ENCODE assay signal across 13 cellular contexts in genomic region chr16:88298166-88298881, GRCh38.
DNase-seq lines count a peak whose midpoint lies in the region; ATAC-seq and TF ChIP-seq lines count a peak whose summit lies in the region.
"Had no signal": no experiment of that assay in that cellular context is flagged by ENCODE, and none has a peak within 500 bp of the region (broad histone marks: within the 10 kb centered on the region; RNA-seq: fewer than 3 reads in every experiment).

No MANE protein-coding gene starts in this region.

- no peak overlapping the region for H4K91ac ChIP-seq in trophoblast cell (ENCODE audit: low read depth, low read length)

- peaks cover 7% of the 10 kb centered on the region for H3K9me3 ChIP-seq in trophoblast cell (ENCODE audit: insufficient read depth, low read depth, low read length)
- H3K9me3 ChIP-seq in Karpas-422 (ENCODE audit: low read length): no peaks in the 10 kb centered on the region
- H3K9me3 ChIP-seq in hepatocyte (ENCODE audit: low read depth): no peaks in the 10 kb centered on the region
- H3K9me3 ChIP-seq: BE2C had no signal

- H2BK120ac ChIP-seq in trophoblast cell (ENCODE audit: insufficient read depth, low read length, poor library complexity): peak overlapping the region; percentile 13

- H3K36me3 ChIP-seq in trophoblast cell (ENCODE audit: control insufficient read depth in 1 of 2, insufficient read depth in 2 of 2, low read length in 2 of 2) (no peaks in the 10 kb centered on the region), Karpas-422 (ENCODE audit: insufficient read depth, low read length) (no peaks in the 10 kb centered on the region), hepatocyte (replicated peaks; ENCODE audit: insufficient read depth, low read depth) (no peaks in the 10 kb centered on the region)
- H3K36me3 ChIP-seq: BE2C had no signal

- H3K9ac ChIP-seq in trophoblast cell (ENCODE audit: low read length): no peak overlapping the region
- H3K9ac ChIP-seq in Karpas-422 (ENCODE audit: low read length): no peak overlapping the region

- H4K20me1 ChIP-seq in Karpas-422 (ENCODE audit: insufficient read depth, low read depth, low read length) (no peaks in the 10 kb centered on the region), hepatocyte (ENCODE audit: insufficient read depth, poor library complexity, severe bottlenecking) (no peaks in the 10 kb centered on the region)

- WGBS in trophoblast cell (ENCODE audit: extremely low coverage, insufficient coverage, insufficient read length): no CpG with 5 or more reads among the region's 16 CpGs
- 68% methylated on average over 16 of the region's 16 CpGs for WGBS in hepatocyte (ENCODE audit: low lambda C conversion rate, missing lambda C conversion rate)

- H2AK5ac ChIP-seq in trophoblast cell (ENCODE audit: low read length): no peak overlapping the region

- H3K4me3 ChIP-seq in astrocyte of the spinal cord (ENCODE audit: low read depth, low read length) (no peak overlapping the region), trophoblast cell (ENCODE audit: low read depth, low read length) (no peak overlapping the region), Karpas-422 (ENCODE audit: low read length) (no peak overlapping the region), hepatocyte (no peak overlapping the region)
- H3K4me3 ChIP-seq: GM23338 had no signal

- no peak overlapping the region for H2BK5ac ChIP-seq in trophoblast cell (ENCODE audit: low read depth, low read length, poor library complexity)

- in situ Hi-C loops in astrocyte of the spinal cord (cut with HindIII; ENCODE audit: low sequenced_read_pairs): no loop called here

- H3K14ac ChIP-seq in trophoblast cell (ENCODE audit: low read length): no peak overlapping the region

- H2AFZ ChIP-seq in trophoblast cell (ENCODE audit: insufficient read depth, low read length, poor library complexity) (no peak overlapping the region), Karpas-422 (ENCODE audit: low read length) (no peak overlapping the region), hepatocyte (no peak overlapping the region)
- H2AFZ ChIP-seq: GM23338 had no signal

- H3K4me1 ChIP-seq in trophoblast cell (ENCODE audit: control insufficient read depth in 1 of 2, insufficient read depth in 2 of 2, low read length in 2 of 2): peaks cover 4 to 14% of the 10 kb centered on the region in 2 experiments
- no peaks in the 10 kb centered on the region for H3K4me1 ChIP-seq in Karpas-422 (ENCODE audit: low read length)
- H3K4me1 ChIP-seq in hepatocyte (ENCODE audit: insufficient read depth): no peaks in the 10 kb centered on the region
- H3K4me1 ChIP-seq: BE2C had no signal

- H4K8ac ChIP-seq in trophoblast cell (ENCODE audit: low read depth, low read length): no peak overlapping the region

- peak overlapping the region; percentile 22 for H2BK12ac ChIP-seq in trophoblast cell (ENCODE audit: low read length)

- H3K27me3 ChIP-seq in trophoblast cell (ENCODE audit: insufficient read depth, low read length) (no peaks in the 10 kb centered on the region), Karpas-422 (ENCODE audit: low read length) (no peaks in the 10 kb centered on the region), hepatocyte (no peaks in the 10 kb centered on the region)
- H3K27me3 ChIP-seq: BE2C had no signal

- H3K27ac ChIP-seq in trophoblast cell (ENCODE audit: low read depth, low read length) (no peak overlapping the region), Karpas-422 (ENCODE audit: low read length) (no peak overlapping the region), hepatocyte (no peak overlapping the region)

- no peak overlapping the region for H3K18ac ChIP-seq in trophoblast cell (ENCODE audit: low read length)

- no peaks in the 10 kb centered on the region for H3K9me2 ChIP-seq in Karpas-422 (replicated peaks; ENCODE audit: insufficient read depth, low read length)
- H3K9me2 ChIP-seq in hepatocyte (replicated peaks; ENCODE audit: insufficient read depth): no peaks in the 10 kb centered on the region

- no peak for ATAC-seq in Right ventricle myocardium superior (ENCODE audit: poor library complexity)
- no peak for ATAC-seq in GM21423 (IDR thresholded peaks at IDR 0.05; ENCODE audit: unreplicated experiment)
- ATAC-seq: GM23338 had no signal

- no peak overlapping the region for H4K12ac ChIP-seq in trophoblast cell (ENCODE audit: low read depth, low read length)

- H3K4me2 ChIP-seq in trophoblast cell (ENCODE audit: low read length) (no peak overlapping the region), Karpas-422 (ENCODE audit: low read depth, low read length, poor library complexity, severe bottlenecking) (no peak overlapping the region), hepatocyte (no peak overlapping the region)
- H3K4me2 ChIP-seq: GM23338 had no signal

- H3K79me2 ChIP-seq in trophoblast cell (ENCODE audit: control insufficient read depth, insufficient read depth, low read length, poor library complexity): no peaks in the 10 kb centered on the region
- H3K79me2 ChIP-seq in Karpas-422 (ENCODE audit: low read length): no peaks in the 10 kb centered on the region
- no peaks in the 10 kb centered on the region for H3K79me2 ChIP-seq in hepatocyte

- DNase-seq in EL: peak; percentile 46
- DNase-seq in astrocyte of the spinal cord (ENCODE audit: low read depth, low spot score): peak; percentile 29
- peak; percentile 59 for DNase-seq in Right ventricle myocardium superior
- no peak for DNase-seq in trophoblast cell
- no peak for DNase-seq in Karpas-422
- no peak for DNase-seq in OCI-M1 (lab: John Stamatoyannopoulos, UW)
- DNase-seq in hepatocyte (ENCODE audit: low spot score): no peak
- DNase-seq: activated CD4-positive, CD25-positive, alpha-beta regulatory T cell treated with anti-CD3 and anti-CD28 coated beads, Interleukin-2, amount 50 U/mL, for 72 hours; activated T-cell treated with anti-CD3 and anti-CD28 coated beads, Interleukin-2, amount 50 U/mL, for 1 hour; BE2C; DMS79 had no signal

- H3K23ac ChIP-seq in trophoblast cell (ENCODE audit: low read length): no peak overlapping the region

- peaks cover 5% of the 10 kb centered on the region for H3K79me1 ChIP-seq in trophoblast cell (ENCODE audit: low read length)

- intact Hi-C loops in Right ventricle myocardium superior (cut with DNase I): no loop called here

- H3K4ac ChIP-seq in trophoblast cell (ENCODE audit: low read depth, low read length): no peak overlapping the region

- TF ChIP-seq CTCF in astrocyte of the spinal cord (IDR thresholded peaks at IDR 0.05; ENCODE audit: low read depth, low read length): no peak
- TF ChIP-seq CTCF in hepatocyte (IDR thresholded peaks at IDR 0.05; ENCODE audit: poor library complexity): no peak

Comparison
In these comparisons a context has a peak if more than half of its experiments do, and no peak if none do; other contexts are left out.
1. DNase-seq: peak in EL (single experiment), astrocyte of the spinal cord (single experiment) and Right ventricle myocardium superior (single experiment); none in trophoblast cell (0 of 2), Karpas-422 (single experiment), OCI-M1 (single experiment) and hepatocyte (single experiment).